ENCODE assay signal across 2 cellular contexts in genomic region chr7:76076995-76077394, GRCh38.
TF ChIP-seq lines count a peak whose summit lies in the region.

No MANE protein-coding gene starts in this region.

TF ChIP-seq in IMR-90, 13 proteins besides CTCF, POLR2A, EP300 and RAD21:
- no peak for TF ChIP-seq MXI1 (IDR thresholded peaks at IDR 0.05; ENCODE audit: borderline replicate concordance, low read depth, low read length)
TF ChIP-seq in IMR-90: peak in this region for 0.

TF ChIP-seq in K562, 482 proteins besides CTCF, POLR2A, EP300 and RAD21:
- TF ChIP-seq ZNF263 (CRISPR knock-in tag; IDR thresholded peaks at IDR 0.05; ENCODE audit: borderline replicate concordance) (peak; percentile 65), ZNF121 (CRISPR knock-in tag; conservative IDR thresholded peaks at IDR 0.05) (peak; percentile 91), ZNF778 (CRISPR knock-in tag; IDR thresholded peaks at IDR 0.05) (no peak), ZNF197 (CRISPR knock-in tag; IDR thresholded peaks at IDR 0.05; ENCODE audit: low read depth) (0 out of 2 replicates have a peak, but pooled peaks have one; percentile 10), ADNP (tag; IDR thresholded peaks at IDR 0.05) (0 out of 2 replicates have a peak, but pooled peaks have one; percentile 4), SAFB (IDR thresholded peaks at IDR 0.05; ENCODE audit: borderline replicate concordance, low read depth, low read length) (no peak)
